ENCODE assay signal across 9 cellular contexts in the genomic region with DNA sequence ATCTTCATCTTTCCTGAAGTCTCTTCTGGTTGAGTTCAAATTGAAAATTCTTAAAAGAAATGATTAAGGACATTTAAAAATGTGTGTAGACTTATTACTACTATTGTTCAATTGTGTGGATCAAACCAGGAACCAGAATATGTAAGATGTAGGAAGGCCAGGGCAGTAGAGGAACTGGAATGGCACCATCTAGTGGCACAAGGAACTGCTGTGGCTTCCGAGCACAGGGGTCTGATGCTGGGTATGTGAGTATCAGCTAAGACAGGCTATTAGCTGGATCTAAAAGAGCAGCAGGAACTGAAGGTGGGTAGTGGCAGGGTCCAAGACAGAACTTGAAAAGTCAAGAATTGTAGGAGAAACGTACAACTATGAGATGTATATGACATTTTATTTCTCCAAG.
DNase-seq lines count a peak whose midpoint lies in the region; ATAC-seq and FAIRE-seq lines count a peak whose summit lies in the region.
"Had no signal": no experiment of that assay in that cellular context is flagged by ENCODE, and none has a peak within 500 bp of the region (broad histone marks: within the 10 kb centered on the region; RNA-seq: fewer than 3 reads in every experiment).

No MANE protein-coding gene starts in this region.

- DNase-seq in DMS53 (lab: John Stamatoyannopoulos, UW): peak; percentile 61
- DNase-seq in Kasumi-1 (lab: John Stamatoyannopoulos, UW): peak; percentile 18 to 67
- DNase-seq in activated naive CD8-positive, alpha-beta T cell treated with anti-CD3 and anti-CD28 coated beads, Interleukin-2, amount 50 U/mL, for 24 hours: peak; percentile 4
- DNase-seq in medulla oblongata (ENCODE audit: extremely low spot score): peak; percentile 50
- no peak for DNase-seq in GM03348 (ENCODE audit: low spot score)
- no peak for DNase-seq in activated T-cell treated with anti-CD3 and anti-CD28 coated beads, Interleukin-2, amount 50 U/mL, for 24 hours
- no peak for DNase-seq in GM19239 (ENCODE audit: insufficient read length, low spot score)

- ATAC-seq in GM19467 (IDR thresholded peaks at IDR 0.05; ENCODE audit: unreplicated experiment): peak; percentile 74
- ATAC-seq in activated naive CD8-positive, alpha-beta T cell treated with anti-CD3 and anti-CD28 coated beads, Interleukin-2, amount 50 U/mL, for 24 hours: peak; percentile 40

- H3K27ac Mint-ChIP-seq in activated naive CD8-positive, alpha-beta T cell treated with anti-CD3 and anti-CD28 coated beads, Interleukin-2, amount 50 U/mL, for 24 hours: no peak overlapping the region
- no peak overlapping the region for H3K27ac Mint-ChIP-seq in activated T-cell treated with anti-CD3 and anti-CD28 coated beads, Interleukin-2, amount 50 U/mL, for 24 hours

- H3K36me3 Mint-ChIP-seq in activated naive CD8-positive, alpha-beta T cell treated with anti-CD3 and anti-CD28 coated beads, Interleukin-2, amount 50 U/mL, for 24 hours (ENCODE audit: low read depth): no peaks in the 10 kb centered on the region
- H3K36me3 Mint-ChIP-seq in activated T-cell treated with anti-CD3 and anti-CD28 coated beads, Interleukin-2, amount 50 U/mL, for 24 hours (ENCODE audit: low read depth): no peaks in the 10 kb centered on the region

- peaks cover 2% of the 10 kb centered on the region for H3K27me3 Mint-ChIP-seq in activated naive CD8-positive, alpha-beta T cell treated with anti-CD3 and anti-CD28 coated beads, Interleukin-2, amount 50 U/mL, for 24 hours
- H3K27me3 Mint-ChIP-seq in activated T-cell treated with anti-CD3 and anti-CD28 coated beads, Interleukin-2, amount 50 U/mL, for 24 hours: peaks cover 2% of the 10 kb centered on the region

- no peak overlapping the region for H3K4me3 Mint-ChIP-seq in activated naive CD8-positive, alpha-beta T cell treated with anti-CD3 and anti-CD28 coated beads, Interleukin-2, amount 50 U/mL, for 24 hours
- no peak overlapping the region for H3K4me3 Mint-ChIP-seq in activated T-cell treated with anti-CD3 and anti-CD28 coated beads, Interleukin-2, amount 50 U/mL, for 24 hours

- no peak for FAIRE-seq in GM19239 (lab: Jason Lieb, UNC)
- FAIRE-seq: frontal cortex had no signal

- no peaks in the 10 kb centered on the region for H3K4me1 Mint-ChIP-seq in activated naive CD8-positive, alpha-beta T cell treated with anti-CD3 and anti-CD28 coated beads, Interleukin-2, amount 50 U/mL, for 24 hours
- H3K4me1 Mint-ChIP-seq in activated T-cell treated with anti-CD3 and anti-CD28 coated beads, Interleukin-2, amount 50 U/mL, for 24 hours (ENCODE audit: low read depth): no peaks in the 10 kb centered on the region

- no peaks in the 10 kb centered on the region for H3K9me3 Mint-ChIP-seq in activated naive CD8-positive, alpha-beta T cell treated with anti-CD3 and anti-CD28 coated beads, Interleukin-2, amount 50 U/mL, for 24 hours
- no peaks in the 10 kb centered on the region for H3K9me3 Mint-ChIP-seq in activated T-cell treated with anti-CD3 and anti-CD28 coated beads, Interleukin-2, amount 50 U/mL, for 24 hours

Comparison
In these comparisons a context has a peak if more than half of its experiments do, and no peak if none do; other contexts are left out.
1. DNase-seq: peak in DMS53 (single experiment), Kasumi-1 (2 of 2), activated naive CD8-positive, alpha-beta T cell treated with anti-CD3 and anti-CD28 coated beads, Interleukin-2, amount 50 U/mL, for 24 hours (single experiment) and medulla oblongata (single experiment); none in GM03348 (single experiment), activated T-cell treated with anti-CD3 and anti-CD28 coated beads, Interleukin-2, amount 50 U/mL, for 24 hours (single experiment) and GM19239 (single experiment).